ENCODE assay signal across 14 cellular contexts in the genomic region with DNA sequence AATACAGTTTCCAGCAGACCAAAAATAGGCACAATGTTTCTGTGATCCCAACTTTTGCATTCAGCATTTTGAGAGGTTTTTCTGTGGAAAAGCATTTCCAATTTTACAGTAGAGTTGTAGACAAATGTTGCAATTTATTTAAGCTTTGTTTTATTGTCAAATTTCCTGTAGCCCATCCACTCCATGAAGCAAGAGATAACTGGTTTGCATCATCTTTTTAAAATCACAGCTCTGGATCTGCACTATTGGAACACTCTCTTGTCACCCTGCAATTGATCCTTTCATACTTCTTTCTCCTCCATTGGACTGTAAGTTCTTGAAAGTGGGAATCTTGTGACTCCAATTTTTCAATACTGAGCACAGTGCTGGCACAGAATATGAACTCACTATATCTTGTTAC.
DNase-seq lines count a peak whose midpoint lies in the region; ATAC-seq and TF ChIP-seq lines count a peak whose summit lies in the region.
"Had no signal": no experiment of that assay in that cellular context is flagged by ENCODE, and none has a peak within 500 bp of the region (broad histone marks: within the 10 kb centered on the region; RNA-seq: fewer than 3 reads in every experiment).

No MANE protein-coding gene starts in this region.

- TF ChIP-seq CTCF in MCF 10A (IDR thresholded peaks at IDR 0.05; ENCODE audit: unreplicated experiment) (no peak), mammary epithelial cell (conservative IDR thresholded peaks at IDR 0.05 in 1 of 2, IDR thresholded peaks at IDR 0.05 in 1 of 2; ENCODE audit: extremely low read depth in 1 of 2, insufficient read depth in 1 of 2, low read depth in 1 of 2, low read length in 2 of 2) (no peak), activated B cell treated with CpG ODN at 0.5 μM for 24 hours (IDR thresholded peaks at IDR 0.05) (no peak), left lung (IDR thresholded peaks at IDR 0.05) (no peak), upper lobe of left lung (IDR thresholded peaks at IDR 0.05) (no peak), WERI-Rb-1 (IDR thresholded peaks at IDR 0.05; ENCODE audit: low read depth, low read length) (no peak)

- H3K9me3 Mint-ChIP-seq in MCF 10A (ENCODE audit: unreplicated experiment), result no peaks in the 10 kb centered on the region
- no peaks in the 10 kb centered on the region for H3K9me3 Mint-ChIP-seq in activated B cell treated with CpG ODN at 0.5 μM for 24 hours

- BruUV-seq in MCF 10A (replicated peaks; lab: Mats Ljungman, UMichigan) (no TSS peak), mammary epithelial cell (replicated peaks; lab: Mats Ljungman, UMichigan) (no TSS peak)

- dilution Hi-C loops in mammary epithelial cell (cut with HindIII; ENCODE audit: low sequenced_read_pairs), result loop anchor here (5.0 kb wide), 2 partner anchors 70 to 80 kb away; no protein-coding TSS in a partner anchor

- no peak overlapping the region for H3K4me3 ChIP-seq in mammary epithelial cell (replicated peaks in 1 of 3; ENCODE audit: insufficient read depth in 1 of 3, low read depth in 2 of 3, low read length in 3 of 3)
- H3K4me3 ChIP-seq in left lung, result no peak overlapping the region
- no peak overlapping the region for H3K4me3 ChIP-seq in upper lobe of left lung
- H3K4me3 ChIP-seq in WERI-Rb-1 (ENCODE audit: low read depth, low read length), result no peak overlapping the region
- H3K4me3 ChIP-seq: tibial nerve had no signal

- in situ Hi-C loops in mammary epithelial cell (cut with MboI; ENCODE audit: low sequenced_read_pairs in 2 of 2), result no loop called here

- no peak overlapping the region for H2AFZ ChIP-seq in mammary epithelial cell (ENCODE audit: low read depth, low read length)

- no peak for DNase-seq in MCF 10A (ENCODE audit: unreplicated experiment)
- DNase-seq in mammary epithelial cell, result no peak
- DNase-seq in activated B cell treated with CpG ODN at 0.5 μM for 24 hours, result no peak
- DNase-seq in left lung, result no peak
- no peak for DNase-seq in upper lobe of left lung
- DNase-seq in GDM1 (lab: John Stamatoyannopoulos, UW), result no peak
- no peak for DNase-seq in NCI-H524 treated with DMSO at 0.1 percent for 48 hours (lab: John Stamatoyannopoulos, UW)
- no peak for DNase-seq in WERI-Rb-1
- DNase-seq: BE2C; effector CD4-positive, alpha-beta T cell; left ventricle myocardium superior had no signal

- ATAC-seq in activated B cell treated with CpG ODN at 0.5 μM for 24 hours (ENCODE audit: low read depth) (no peak), left lung (no peak), upper lobe of left lung (ENCODE audit: low FRiP score in 2 of 2) (no peak)
- ATAC-seq: HCT116, left ventricle myocardium superior had no signal

- H3K27me3 Mint-ChIP-seq in MCF 10A (ENCODE audit: insufficient read depth, unreplicated experiment) (no peaks in the 10 kb centered on the region), activated B cell treated with CpG ODN at 0.5 μM for 24 hours (no peaks in the 10 kb centered on the region)

- no peak overlapping the region for H3K4me2 ChIP-seq in mammary epithelial cell (ENCODE audit: insufficient read depth, low read depth, low read length)

- no peaks in the 10 kb centered on the region for H3K27me3 ChIP-seq in mammary epithelial cell (ENCODE audit: insufficient read depth, low read length)
- H3K27me3 ChIP-seq in left lung, result no peaks in the 10 kb centered on the region
- no peaks in the 10 kb centered on the region for H3K27me3 ChIP-seq in upper lobe of left lung
- no peaks in the 10 kb centered on the region for H3K27me3 ChIP-seq in WERI-Rb-1 (ENCODE audit: insufficient read depth, low read depth, severe bottlenecking)
- H3K27me3 ChIP-seq: BE2C, tibial nerve had no signal

- peaks cover 47% of the 10 kb centered on the region for H3K4me1 ChIP-seq in mammary epithelial cell (ENCODE audit: insufficient read depth, low read length)
- peaks cover 17 to 81% of the 10 kb centered on the region in 2 donors for H3K4me1 ChIP-seq in left lung
- peaks cover 56 to 73% (median 64%) of the 10 kb centered on the region in 4 donors for H3K4me1 ChIP-seq in upper lobe of left lung

- intact Hi-C loops in MCF 10A (cut with micrococcal nuclease), result no loop called here
- intact Hi-C loops in mammary epithelial cell (cut with micrococcal nuclease), result no loop called here
- intact Hi-C loops in activated B cell treated with CpG ODN at 0.5 μM for 24 hours (cut with micrococcal nuclease), result loop anchor here (10.0 kb wide), 1 partner anchor 1102 kb away; no protein-coding TSS in a partner anchor
- intact Hi-C loops in left lung (cut with DNase I), result no loop called here

- no peak for TF ChIP-seq EP300 in upper lobe of left lung (IDR thresholded peaks at IDR 0.05)

- POLR2A ChIA-PET in MCF 10A (lab: Yijun Ruan, JAX), result interaction anchor here (0.6 to 1.2 kb wide), 4 partner anchors 14 to 336 kb away, joined by 3 to 4 read pairs (median 3); no protein-coding TSS in a partner anchor
- POLR2A ChIA-PET in activated B cell treated with CpG ODN at 0.5 μM for 24 hours (lab: Charles Lee), result interaction anchor here (1.0 to 5.3 kb wide), 4 partner anchors 10 to 82 kb away, joined by 4 to 56 read pairs (median 6); no protein-coding TSS in a partner anchor

- no peak for TF ChIP-seq POLR2A in upper lobe of left lung (IDR thresholded peaks at IDR 0.05)

- H3K79me2 ChIP-seq in mammary epithelial cell (ENCODE audit: insufficient read depth, low read length), result peaks cover 41% of the 10 kb centered on the region

- H3K27ac ChIP-seq in mammary epithelial cell (ENCODE audit: insufficient read depth, low read depth, low read length) (no peak overlapping the region), left lung (peak overlapping the region; percentile 64 to 75), upper lobe of left lung (peak overlapping the region in 3 of 4 donors; percentile 4 to 83 (median 77)), WERI-Rb-1 (no peak overlapping the region)
- H3K27ac ChIP-seq: RWPE1 had no signal

- no peak overlapping the region for H3K9ac ChIP-seq in mammary epithelial cell (ENCODE audit: insufficient read depth, low read length)

- no peaks in the 10 kb centered on the region for H3K9me3 ChIP-seq in mammary epithelial cell (replicated peaks; ENCODE audit: insufficient read depth, low read length)
- no peaks in the 10 kb centered on the region for H3K9me3 ChIP-seq in left lung
- no peaks in the 10 kb centered on the region for H3K9me3 ChIP-seq in upper lobe of left lung
- no peaks in the 10 kb centered on the region for H3K9me3 ChIP-seq in WERI-Rb-1 (ENCODE audit: severe bottlenecking)
- H3K9me3 ChIP-seq: BE2C, tibial nerve had no signal

- H3K4me3 Mint-ChIP-seq in MCF 10A (ENCODE audit: unreplicated experiment) (no peak overlapping the region), activated B cell treated with CpG ODN at 0.5 μM for 24 hours (peak overlapping the region; percentile 75)

- H3K36me3 Mint-ChIP-seq in MCF 10A (ENCODE audit: insufficient read depth, unreplicated experiment) (peaks cover 6% of the 10 kb centered on the region), activated B cell treated with CpG ODN at 0.5 μM for 24 hours (ENCODE audit: low read depth) (peaks cover under 1% of the 10 kb centered on the region)

- CTCF ChIA-PET in MCF 10A (lab: Yijun Ruan, JAX) (interaction anchor here (0.7 kb wide), 1 partner anchor 41 kb away, joined by 4 read pairs; no protein-coding TSS in a partner anchor), mammary epithelial cell (lab: Charles Lee; ENCODE audit: low non-redundant PET) (interaction anchor here (0.6 kb wide), 1 partner anchor 14 kb away, joined by 4 read pairs; no protein-coding TSS in a partner anchor), activated B cell treated with CpG ODN at 0.5 μM for 24 hours (lab: Charles Lee) (interaction anchor here (3.3 to 3.5 kb wide), 2 partner anchors 82 to 86 kb away, joined by 16 to 21 read pairs; partner anchors contain the start of gene MAML2)

- H3K27ac Mint-ChIP-seq in MCF 10A (ENCODE audit: low read depth, unreplicated experiment) (peak overlapping the region; percentile 77), activated B cell treated with CpG ODN at 0.5 μM for 24 hours (peak overlapping the region; percentile 99)

- no peaks in the 10 kb centered on the region for H4K20me1 ChIP-seq in mammary epithelial cell (ENCODE audit: insufficient read depth, low read length)

- peaks cover 62% of the 10 kb centered on the region for H3K4me1 Mint-ChIP-seq in MCF 10A (ENCODE audit: insufficient read depth, unreplicated experiment)
- H3K4me1 Mint-ChIP-seq in activated B cell treated with CpG ODN at 0.5 μM for 24 hours, result peaks cover 92% of the 10 kb centered on the region

- H3K36me3 ChIP-seq in mammary epithelial cell (ENCODE audit: insufficient read depth, low read length) (no peaks in the 10 kb centered on the region), left lung (no peaks in the 10 kb centered on the region), upper lobe of left lung (no peaks in the 10 kb centered on the region), WERI-Rb-1 (peaks cover 8% of the 10 kb centered on the region)
- H3K36me3 ChIP-seq: tibial nerve had no signal

Comparison
In these comparisons a context has a peak if more than half of its experiments do, and no peak if none do; other contexts are left out.
1. H3K27ac ChIP-seq: peak in left lung (2 of 2) and upper lobe of left lung (3 of 4); none in mammary epithelial cell (single experiment) and WERI-Rb-1 (single experiment).